Comparison of ENCODE assay signal across 1 cellular context in genomic region chr12:50763637-50764115, GRCh38.
TF ChIP-seq lines count a peak whose summit lies in the region.

Gene ATF1, plus strand, starts transcription at chr12:50764101. Its CDS starts 16,045 bp downstream, at chr12:50780146.

TF ChIP-seq in H1, 55 proteins besides CTCF, POLR2A, EP300 and RAD21:
- TF ChIP-seq ASH2L (IDR thresholded peaks at IDR 0.05; ENCODE audit: low read length) (no peak), NANOG (IDR thresholded peaks at IDR 0.05; ENCODE audit: insufficient read depth, low read depth, low read length, poor library complexity, severe bottlenecking) (peak; percentile 21), RBBP5 (IDR thresholded peaks at IDR 0.05; ENCODE audit: borderline replicate concordance, low read depth, low read length) (peak; percentile 26; the same call in 1 of the 2 replicates), E2F6 (IDR thresholded peaks at IDR 0.05) (peak; percentile 22), POLR2AphosphoS5 (IDR thresholded peaks at IDR 0.05; ENCODE audit: low read depth, low read length) (peak; percentile 93), USF2 (IDR thresholded peaks at IDR 0.05; ENCODE audit: low read length) (peak; percentile 95), HDAC6 (IDR thresholded peaks at IDR 0.05; ENCODE audit: low read depth, low read length) (no peak), TBP (IDR thresholded peaks at IDR 0.05; ENCODE audit: low read depth, low read length) (peak; percentile 68), ATF3 (IDR thresholded peaks at IDR 0.05; ENCODE audit: insufficient read depth, low read depth, low read length) (peak; percentile 83), SIN3A (conservative IDR thresholded peaks at IDR 0.05 in 1 of 2, IDR thresholded peaks at IDR 0.05 in 1 of 2; ENCODE audit: low read depth in 1 of 2, low read length in 2 of 2) (peak; percentile 80 to 88; a peak in 3 of 4 replicates), CREB1 (IDR thresholded peaks at IDR 0.05) (peak; percentile 94), MAX (IDR thresholded peaks at IDR 0.05) (peak; percentile 95), CHD7 (IDR thresholded peaks at IDR 0.05; ENCODE audit: insufficient replicate concordance, low read length) (no peak), CHD2 (IDR thresholded peaks at IDR 0.05; ENCODE audit: low read length) (no peak), YY1 (IDR thresholded peaks at IDR 0.05; ENCODE audit: low read depth, low read length) (peak; percentile 97), POU5F1 (IDR thresholded peaks at IDR 0.05; ENCODE audit: low read depth, low read length) (no peak), TAF1 (IDR thresholded peaks at IDR 0.05; ENCODE audit: low read depth, low read length) (peak; percentile 85), KDM4A (IDR thresholded peaks at IDR 0.05; ENCODE audit: low read depth, low read length, severe bottlenecking) (peak; percentile 21), PHF8 (conservative IDR thresholded peaks at IDR 0.05; ENCODE audit: low read depth, low read length) (peak; percentile 72; the same call in 1 of the 2 replicates)
